ENCODE assay signal across 2 cellular contexts in genomic region chr18:48376406-48376805, GRCh38.
TF ChIP-seq lines count a peak whose summit lies in the region.

No MANE protein-coding gene starts in this region.

TF ChIP-seq in SK-N-SH, 30 proteins besides CTCF, POLR2A, EP300 and RAD21 (continued from another document):
- no peak for TF ChIP-seq ZBTB33 (IDR thresholded peaks at IDR 0.05; ENCODE audit: borderline replicate concordance, low read depth)
- TF ChIP-seq JUND (IDR thresholded peaks at IDR 0.05), result no peak
- no peak for TF ChIP-seq GATA2 (CRISPR knock-in tag; IDR thresholded peaks at IDR 0.05)
- no peak for TF ChIP-seq MEF2A (IDR thresholded peaks at IDR 0.05; ENCODE audit: borderline replicate concordance, low read depth)
- TF ChIP-seq RCOR1 (IDR thresholded peaks at IDR 0.05; ENCODE audit: low read length), result no peak
- TF ChIP-seq PBX3 (IDR thresholded peaks at IDR 0.05), result no peak

TF ChIP-seq in SK-N-SH treated with all-trans-retinoic acid at 6 μM for 48 hours, 23 proteins besides CTCF, POLR2A, EP300 and RAD21 (continued from another document):
- TF ChIP-seq CSRNP3 (CRISPR knock-in tag; IDR thresholded peaks at IDR 0.05) (no peak), BACH2 (CRISPR knock-in tag; IDR thresholded peaks at IDR 0.05; ENCODE audit: borderline replicate concordance) (no peak), ZC3H10 (CRISPR knock-in tag; IDR thresholded peaks at IDR 0.05) (no peak), SNAI2 (CRISPR knock-in tag; IDR thresholded peaks at IDR 0.05) (no peak), RARB (CRISPR knock-in tag; IDR thresholded peaks at IDR 0.05) (no peak), ZNF8 (CRISPR knock-in tag; IDR thresholded peaks at IDR 0.05) (no peak), CSDC2 (CRISPR knock-in tag; IDR thresholded peaks at IDR 0.05) (no peak), CREB5 (CRISPR knock-in tag; IDR thresholded peaks at IDR 0.05; ENCODE audit: low read depth) (no peak), PATZ1 (CRISPR knock-in tag; IDR thresholded peaks at IDR 0.05; ENCODE audit: borderline replicate concordance) (no peak), ZNF565 (CRISPR knock-in tag; conservative IDR thresholded peaks at IDR 0.05; ENCODE audit: low read depth) (no peak), ZFP30 (CRISPR knock-in tag; IDR thresholded peaks at IDR 0.05) (no peak)
TF ChIP-seq in SK-N-SH treated with all-trans-retinoic acid at 6 μM for 48 hours: peak in this region for 0.
